In the genomic region with DNA sequence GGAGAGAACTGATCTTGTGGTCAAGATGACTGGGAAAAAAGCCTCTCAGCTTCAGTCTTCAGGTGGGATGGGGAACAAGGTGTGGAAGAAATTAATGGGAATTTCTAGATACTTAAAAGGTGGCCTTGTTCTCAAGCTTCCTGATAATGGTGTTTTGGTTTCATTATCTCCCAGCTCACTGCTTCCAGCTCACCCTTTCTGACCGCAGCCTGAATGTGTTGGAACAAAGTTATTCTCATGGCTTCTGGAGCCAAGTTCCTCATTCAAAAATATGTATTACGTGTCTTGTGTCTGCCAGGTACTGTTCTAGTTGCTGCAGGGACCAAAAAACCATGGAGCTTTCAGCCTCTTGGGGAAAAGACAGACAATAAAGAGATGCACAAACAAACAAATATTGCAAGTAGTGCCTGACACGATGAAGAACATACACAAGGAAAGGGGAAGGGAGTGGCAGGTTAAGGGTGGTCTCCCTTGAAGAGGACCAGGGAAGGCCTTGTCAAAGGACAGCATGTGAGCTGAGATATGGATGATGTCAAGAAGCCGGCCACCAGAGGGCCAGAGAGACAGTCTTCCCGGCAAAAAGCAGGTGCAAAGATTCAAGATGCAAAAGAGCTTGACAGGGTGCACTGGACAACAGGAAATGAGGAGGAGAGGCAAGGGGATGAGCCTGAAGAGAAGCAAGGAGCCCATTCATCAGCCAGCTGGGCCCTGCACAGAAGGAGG, we compare ENCODE assay signal across 8 cellular contexts. TPM values are rescaled to one million over a fixed set of nuclear protein-coding genes. Genes with fewer than 3 reads are reported as not detected.
DNase-seq lines count a peak whose midpoint lies in the region; ATAC-seq and TF ChIP-seq lines count a peak whose summit lies in the region.

No MANE protein-coding gene starts in this region.

- H3K36me3 Mint-ChIP-seq in activated CD4-positive, alpha-beta memory T cell treated with anti-CD3 and anti-CD28 coated beads for 36 hours = no peaks in the 10 kb centered on the region
- H3K36me3 Mint-ChIP-seq in activated CD4-positive, alpha-beta memory T cell treated with anti-CD3 and anti-CD28 coated beads, Interleukin-2, amount 10 ng/mL, durations not matched to agents 7 days and 5 days (ENCODE audit: low read depth) = no peaks in the 10 kb centered on the region

- no peak for TF ChIP-seq POLR2A in gastrocnemius medialis (IDR thresholded peaks at IDR 0.05)

- no peaks in the 10 kb centered on the region for H3K4me1 ChIP-seq in thoracic aorta (ENCODE audit: control insufficient read depth in 1 of 2, low read depth in 2 of 2)
- H3K4me1 ChIP-seq in left lung = no peaks in the 10 kb centered on the region
- peaks cover 4 to 12% of the 10 kb centered on the region in 2 donors for H3K4me1 ChIP-seq in gastrocnemius medialis

- DNase-seq in activated CD4-positive, alpha-beta memory T cell treated with anti-CD3 and anti-CD28 coated beads for 36 hours = peak; percentile 12
- no peak for DNase-seq in activated CD4-positive, alpha-beta memory T cell treated with anti-CD3 and anti-CD28 coated beads, Interleukin-2, amount 10 ng/mL, durations not matched to agents 7 days and 5 days
- DNase-seq in NOMO-1 treated with DMSO at 0.1 percent for 48 hours (lab: John Stamatoyannopoulos, UW; ENCODE audit: unreplicated experiment) (peak; percentile 73), thoracic aorta (ENCODE audit: low spot score) (no peak), left lung (no peak), gastrocnemius medialis (no peak)
- DNase-seq in stimulated activated CD4-positive, alpha-beta T cell treated with anti-CD3 and anti-CD28 coated beads, Interleukin-4, amount 100 ng/mL, for 24 hours = no peak

- H3K9me3 ChIP-seq in thoracic aorta (no peaks in the 10 kb centered on the region), left lung (no peaks in the 10 kb centered on the region), gastrocnemius medialis (no peaks in the 10 kb centered on the region)

- ATAC-seq in esophagus mucosa (peak; percentile 49), thoracic aorta (ENCODE audit: insufficient number of reproducible peaks, low FRiP score, low read depth) (no peak), left lung (no peak), gastrocnemius medialis (no peak)

- H3K27me3 ChIP-seq in thoracic aorta (replicated peaks; ENCODE audit: insufficient read depth) = no peaks in the 10 kb centered on the region
- no peaks in the 10 kb centered on the region for H3K27me3 ChIP-seq in left lung
- H3K27me3 ChIP-seq in gastrocnemius medialis = no peaks in the 10 kb centered on the region

- CTCF ChIA-PET in activated CD4-positive, alpha-beta memory T cell treated with anti-CD3 and anti-CD28 coated beads for 36 hours (lab: Charles Lee) = no interaction called here
- CTCF ChIA-PET in activated CD4-positive, alpha-beta memory T cell treated with anti-CD3 and anti-CD28 coated beads, Interleukin-2, amount 10 ng/mL, durations not matched to agents 7 days and 5 days (lab: Charles Lee) = interaction anchor here (0.7 kb wide), 1 partner anchor 12 kb away, joined by 3 read pairs; no protein-coding TSS in a partner anchor

- POLR2A ChIA-PET in activated CD4-positive, alpha-beta memory T cell treated with anti-CD3 and anti-CD28 coated beads for 36 hours (lab: Charles Lee) = no interaction called here
- POLR2A ChIA-PET in activated CD4-positive, alpha-beta memory T cell treated with anti-CD3 and anti-CD28 coated beads, Interleukin-2, amount 10 ng/mL, durations not matched to agents 7 days and 5 days (lab: Charles Lee) = no interaction called here

- H3K4me3 ChIP-seq in thoracic aorta (no peak overlapping the region), left lung (no peak overlapping the region), gastrocnemius medialis (no peak overlapping the region)

- H3K36me3 ChIP-seq in thoracic aorta (no peaks in the 10 kb centered on the region), left lung (no peaks in the 10 kb centered on the region), gastrocnemius medialis (no peaks in the 10 kb centered on the region)

- no peaks in the 10 kb centered on the region for H3K27me3 Mint-ChIP-seq in activated CD4-positive, alpha-beta memory T cell treated with anti-CD3 and anti-CD28 coated beads for 36 hours
- no peaks in the 10 kb centered on the region for H3K27me3 Mint-ChIP-seq in activated CD4-positive, alpha-beta memory T cell treated with anti-CD3 and anti-CD28 coated beads, Interleukin-2, amount 10 ng/mL, durations not matched to agents 7 days and 5 days

- no peaks in the 10 kb centered on the region for H3K9me3 Mint-ChIP-seq in activated CD4-positive, alpha-beta memory T cell treated with anti-CD3 and anti-CD28 coated beads for 36 hours
- H3K9me3 Mint-ChIP-seq in activated CD4-positive, alpha-beta memory T cell treated with anti-CD3 and anti-CD28 coated beads, Interleukin-2, amount 10 ng/mL, durations not matched to agents 7 days and 5 days = peaks cover 4% of the 10 kb centered on the region

- intact Hi-C loops in activated CD4-positive, alpha-beta memory T cell treated with anti-CD3 and anti-CD28 coated beads for 36 hours (cut with micrococcal nuclease) = no loop called here
- intact Hi-C loops in left lung (cut with DNase I) = no loop called here
- intact Hi-C loops in gastrocnemius medialis (cut with DNase I; ENCODE audit: low total_unique reads) = no loop called here

- H3K4me1 Mint-ChIP-seq in activated CD4-positive, alpha-beta memory T cell treated with anti-CD3 and anti-CD28 coated beads for 36 hours (ENCODE audit: low read depth) = peaks cover 10% of the 10 kb centered on the region
- H3K4me1 Mint-ChIP-seq in activated CD4-positive, alpha-beta memory T cell treated with anti-CD3 and anti-CD28 coated beads, Interleukin-2, amount 10 ng/mL, durations not matched to agents 7 days and 5 days = peaks cover 5% of the 10 kb centered on the region

- H3K4me3 Mint-ChIP-seq in activated CD4-positive, alpha-beta memory T cell treated with anti-CD3 and anti-CD28 coated beads for 36 hours = no peak overlapping the region
- H3K4me3 Mint-ChIP-seq in activated CD4-positive, alpha-beta memory T cell treated with anti-CD3 and anti-CD28 coated beads, Interleukin-2, amount 10 ng/mL, durations not matched to agents 7 days and 5 days = no peak overlapping the region

- no peak overlapping the region for H3K27ac Mint-ChIP-seq in activated CD4-positive, alpha-beta memory T cell treated with anti-CD3 and anti-CD28 coated beads for 36 hours
- H3K27ac Mint-ChIP-seq in activated CD4-positive, alpha-beta memory T cell treated with anti-CD3 and anti-CD28 coated beads, Interleukin-2, amount 10 ng/mL, durations not matched to agents 7 days and 5 days = no peak overlapping the region

- H3K27ac ChIP-seq in thoracic aorta = no peak overlapping the region
- H3K27ac ChIP-seq in left lung = no peak overlapping the region
- no peak overlapping the region for H3K27ac ChIP-seq in gastrocnemius medialis

- TF ChIP-seq CTCF in thoracic aorta (IDR thresholded peaks at IDR 0.05) (peak; percentile 22), left lung (IDR thresholded peaks at IDR 0.05) (no peak), gastrocnemius medialis (IDR thresholded peaks at IDR 0.05 in 4 of 5, conservative IDR thresholded peaks at IDR 0.05 in 1 of 5) (peak in 1 of 5 experiments; percentile 13)

- in situ Hi-C loops in gastrocnemius medialis (cut with MboI; ENCODE audit: low sequenced_read_pairs in 4 of 4) = no loop called here

RNA-seq across cellular contexts. Expression of a gene that starts 35.5 kb away (rescaled TPM):
- under 1 TPM; 0.24 to 0.29 TPM for total RNA-seq in activated CD4-positive, alpha-beta memory T cell treated with anti-CD3 and anti-CD28 coated beads for 36 hours
- total RNA-seq in activated CD4-positive, alpha-beta memory T cell treated with anti-CD3 and anti-CD28 coated beads, Interleukin-2, amount 10 ng/mL, durations not matched to agents 7 days and 5 days = under 1 TPM; 0.13 to 0.18 TPM
- total RNA-seq in esophagus mucosa (2.9 TPM), thoracic aorta (10 to 100 TPM; 18.8 to 31.0 TPM), left lung (10 to 100 TPM; 19.0 to 29.5 TPM), gastrocnemius medialis (10 to 100 TPM; 11.7 to 20.6 (median 17.7) TPM)

Comparison
In these comparisons a context has a peak if more than half of its experiments do, and no peak if none do; other contexts are left out.
1. DNase-seq: peak in activated CD4-positive, alpha-beta memory T cell treated with anti-CD3 and anti-CD28 coated beads for 36 hours (single experiment) and NOMO-1 treated with DMSO at 0.1 percent for 48 hours (single experiment); none in activated CD4-positive, alpha-beta memory T cell treated with anti-CD3 and anti-CD28 coated beads, Interleukin-2, amount 10 ng/mL, durations not matched to agents 7 days and 5 days (single experiment), thoracic aorta (single experiment), left lung (0 of 2), stimulated activated CD4-positive, alpha-beta T cell treated with anti-CD3 and anti-CD28 coated beads, Interleukin-4, amount 100 ng/mL, for 24 hours (single experiment) and gastrocnemius medialis (0 of 2).